ENCODE assay signal across 8 cellular contexts in the genomic region with DNA sequence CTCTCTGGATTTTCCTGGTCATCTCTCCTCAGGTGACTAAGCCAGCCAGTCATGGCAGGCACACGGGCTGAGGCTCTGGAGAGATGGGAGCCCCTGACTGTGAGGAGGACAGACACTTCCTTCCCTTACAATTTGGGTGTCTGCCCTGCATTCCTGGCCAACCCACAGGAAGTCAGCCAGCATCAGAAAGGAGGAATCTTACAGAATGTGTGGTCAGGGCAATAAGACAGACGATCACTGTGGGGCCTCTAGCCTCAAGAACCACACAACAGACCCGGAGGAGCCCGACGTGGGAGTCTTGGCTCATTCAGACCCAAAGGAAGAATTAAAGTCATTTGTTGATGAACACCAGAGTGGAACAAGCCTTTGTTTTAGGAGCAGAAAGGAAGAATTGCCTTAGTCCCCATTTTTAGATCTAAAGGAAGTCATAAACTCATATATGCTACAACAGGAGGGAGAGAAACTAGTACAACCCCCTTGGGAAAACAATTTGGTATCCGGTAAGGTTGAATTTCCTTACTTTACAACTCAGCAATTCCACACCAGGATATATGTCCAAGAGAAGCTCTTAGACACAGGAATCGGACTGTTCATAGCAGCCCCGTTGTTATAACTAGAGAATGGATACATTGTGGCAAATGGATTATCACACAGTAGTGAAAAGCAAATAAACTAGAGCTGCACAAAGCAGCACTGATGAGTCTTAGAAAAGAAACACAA.
A peak's percentile ranks its signal among the peaks of the same experiment; 100 is the strongest.
DNase-seq lines count a peak whose midpoint lies in the region; ATAC-seq and TF ChIP-seq lines count a peak whose summit lies in the region.

No MANE protein-coding gene starts in this region.

- H3K27ac Mint-ChIP-seq in CD14-positive monocyte: peak overlapping the region; percentile 81 to 93 (median 88)
- H3K27ac Mint-ChIP-seq in glutamatergic neuron (ENCODE audit: unreplicated experiment): no peak overlapping the region

- no peak for TF ChIP-seq CTCF in CD14-positive monocyte (IDR thresholded peaks at IDR 0.05)
- no peak for TF ChIP-seq CTCF in glutamatergic neuron (IDR thresholded peaks at IDR 0.05; ENCODE audit: partially characterized antibody, unreplicated experiment)

- no peak for ATAC-seq in GM18517 (IDR thresholded peaks at IDR 0.05; ENCODE audit: unreplicated experiment)

- peaks cover 0 to 4% (median 0%) of the 10 kb centered on the region in 7 donors for H3K9me3 Mint-ChIP-seq in CD14-positive monocyte
- H3K9me3 Mint-ChIP-seq in glutamatergic neuron (ENCODE audit: unreplicated experiment): no peaks in the 10 kb centered on the region

- peaks cover 78% of the 10 kb centered on the region for H3K4me1 Mint-ChIP-seq in CD14-positive monocyte
- H3K4me1 Mint-ChIP-seq in glutamatergic neuron (ENCODE audit: low read depth, unreplicated experiment): peaks cover 28% of the 10 kb centered on the region

- peak overlapping the region; percentile 18 to 56 for H3K4me3 Mint-ChIP-seq in CD14-positive monocyte
- no peak overlapping the region for H3K4me3 Mint-ChIP-seq in glutamatergic neuron (ENCODE audit: unreplicated experiment)

- intact Hi-C loops in CD14-positive monocyte (cut with micrococcal nuclease): loop anchor here (5.0 kb wide), 2 partner anchors 37 to 38 kb away; no protein-coding TSS in a partner anchor

- H3K36me3 Mint-ChIP-seq in CD14-positive monocyte (peaks cover 1 to 8% of the 10 kb centered on the region in 2 donors), glutamatergic neuron (ENCODE audit: unreplicated experiment) (no peaks in the 10 kb centered on the region)

- DNase-seq in CD14-positive monocyte (ENCODE audit: low spot score): no peak
- DNase-seq in NOMO-1 treated with dmso at 0.1 percent for 144 hours (lab: John Stamatoyannopoulos, UW; ENCODE audit: unreplicated experiment): peak; percentile 59
- peak; percentile 80 for DNase-seq in dedifferentiated amniotic fluid mesenchymal stem cell (ENCODE audit: extremely low spot score)
- peak; percentile 94 for DNase-seq in myocyte (ENCODE audit: low read depth)
- no peak for DNase-seq in stimulated activated CD4-positive, alpha-beta T cell treated with anti-CD3 and anti-CD28 coated beads, Interleukin-1b, Interleukin-23, amount 100 ng/mL, for 48 hours
- DNase-seq in glutamatergic neuron: no peak
- DNase-seq in inferior parietal cortex (ENCODE audit: extremely low spot score): no peak

- H3K27me3 Mint-ChIP-seq in CD14-positive monocyte (ENCODE audit: low read depth in 3 of 3) (peaks cover 0 to 2% (median 2%) of the 10 kb centered on the region in 3 donors), glutamatergic neuron (ENCODE audit: unreplicated experiment) (peaks cover 6% of the 10 kb centered on the region)

Comparison
In these comparisons a context has a peak if more than half of its experiments do, and no peak if none do; other contexts are left out.
1. DNase-seq: peak in NOMO-1 treated with dmso at 0.1 percent for 144 hours (single experiment), dedifferentiated amniotic fluid mesenchymal stem cell (single experiment) and myocyte (single experiment); none in CD14-positive monocyte (single experiment), stimulated activated CD4-positive, alpha-beta T cell treated with anti-CD3 and anti-CD28 coated beads, Interleukin-1b, Interleukin-23, amount 100 ng/mL, for 48 hours (single experiment), glutamatergic neuron (single experiment) and inferior parietal cortex (single experiment).